16 cellular contexts compared by ENCODE assay signal in genomic region chr15:69094124-69095030, GRCh38.
DNase-seq lines count a peak whose midpoint lies in the region; ATAC-seq and TF ChIP-seq lines count a peak whose summit lies in the region.
"Had no signal": no experiment of that assay in that cellular context is flagged by ENCODE, and none has a peak within 500 bp of the region (broad histone marks: within the 10 kb centered on the region; RNA-seq: fewer than 3 reads in every experiment).

No MANE protein-coding gene starts in this region.

- DNase-seq in SK-N-SH, result peak; percentile 47
- peak; percentile 69 for DNase-seq in NCI-H69 (lab: John Stamatoyannopoulos, UW)
- peak; percentile 52 for DNase-seq in ecto neural progenitor cell (ENCODE audit: low spot score)
- no peak for DNase-seq in NCI-H2029 (lab: John Stamatoyannopoulos, UW)
- DNase-seq in stimulated activated CD4-positive, alpha-beta T cell treated with anti-CD3 and anti-CD28 coated beads, Interleukin-4, amount 100 ng/mL, for 1 hour, result no peak
- DNase-seq: GOT3, HFFc6, MG63, NCI-H1092, T-helper 1 cell had no signal

- H3K27me3 ChIP-seq in SK-N-SH (ENCODE audit: insufficient read depth) (no peaks in the 10 kb centered on the region), parathyroid adenoma (ENCODE audit: control insufficient read depth, insufficient read depth, low read length) (no peaks in the 10 kb centered on the region)
- H3K27me3 ChIP-seq: MG63 had no signal

- H3K36me3 ChIP-seq in SK-N-SH (replicated peaks in 1 of 2; ENCODE audit: control insufficient read depth in 1 of 2, insufficient read depth in 2 of 2, low read length in 1 of 2) (no peaks in the 10 kb centered on the region), parathyroid adenoma (ENCODE audit: control insufficient read depth, insufficient read depth, low read length) (no peaks in the 10 kb centered on the region)
- H3K36me3 ChIP-seq: MG63 had no signal

- POLR2A ChIA-PET in SK-N-SH (lab: Yijun Ruan, JAX), result no interaction called here

- H3K27ac ChIP-seq in SK-N-SH (ENCODE audit: low read depth in 2 of 2, low read length in 1 of 2), result peak overlapping the region in 1 of 2 experiments; percentile 2; a peak in 1 of 4 replicates
- H3K27ac ChIP-seq in parathyroid adenoma, result peak overlapping the region; percentile 66
- H3K27ac ChIP-seq: C4-2B, SK-N-MC had no signal

- H3K4me2 ChIP-seq in SK-N-SH, result no peak overlapping the region
- H3K4me2 ChIP-seq in parathyroid adenoma (ENCODE audit: low read length), result no peak overlapping the region

- TF ChIP-seq EP300 in SK-N-SH (IDR thresholded peaks at IDR 0.05; ENCODE audit: borderline replicate concordance in 1 of 2, low read depth in 1 of 2, low read length in 1 of 2), result peak in 1 of 2 experiments; percentile 38; a peak in 1 of 4 replicates

- no peak overlapping the region for H3K9ac ChIP-seq in SK-N-SH
- H3K9ac ChIP-seq in parathyroid adenoma, result no peak overlapping the region

- peaks cover 3% of the 10 kb centered on the region for H3F3A ChIP-seq in SK-N-SH (replicated peaks; ENCODE audit: insufficient read depth)

- no peak for TF ChIP-seq RAD21 in SK-N-SH (IDR thresholded peaks at IDR 0.05; ENCODE audit: low read length)

- 84% methylated on average over 10 of the region's 10 CpGs for WGBS in SK-N-SH (ENCODE audit: low lambda C conversion rate)

- H4K20me1 ChIP-seq in SK-N-SH (ENCODE audit: insufficient read depth), result no peaks in the 10 kb centered on the region

- H3K9me3 ChIP-seq in SK-N-SH, result no peaks in the 10 kb centered on the region
- no peaks in the 10 kb centered on the region for H3K9me3 ChIP-seq in parathyroid adenoma (ENCODE audit: control insufficient read depth, low read length)
- H3K9me3 ChIP-seq: MG63 had no signal

- CTCF ChIA-PET in SK-N-SH (lab: Yijun Ruan, JAX), result interaction anchor here (0.6 to 0.9 kb wide), 2 partner anchors 39 to 86 kb away, joined by 3 read pairs; no protein-coding TSS in a partner anchor

- no peak overlapping the region for H3K4me3 ChIP-seq in SK-N-SH (ENCODE audit: low read depth in 2 of 2, low read length in 1 of 2)
- H3K4me3 ChIP-seq in parathyroid adenoma (ENCODE audit: low read depth, low read length), result no peak overlapping the region
- H3K4me3 ChIP-seq: MG63, SK-N-MC had no signal

- no peaks in the 10 kb centered on the region for H3K79me2 ChIP-seq in SK-N-SH (ENCODE audit: insufficient read depth)
- H3K79me2 ChIP-seq in parathyroid adenoma, result no peaks in the 10 kb centered on the region

- no peaks in the 10 kb centered on the region for H3K9me2 ChIP-seq in SK-N-SH

- ATAC-seq in SK-N-SH treated with all-trans-retinoic acid at 6 μM for 48 hours (no peak), GM19395 (IDR thresholded peaks at IDR 0.05; ENCODE audit: unreplicated experiment) (no peak)
- ATAC-seq: Panc1 had no signal

- H3K4me1 ChIP-seq in SK-N-SH (ENCODE audit: control insufficient read depth in 1 of 2, insufficient read depth in 2 of 2, low read depth in 1 of 2, low read length in 1 of 2) (peaks cover 13 to 25% of the 10 kb centered on the region in 2 experiments; a peak in 3 of 4 replicates), parathyroid adenoma (peaks cover 11% of the 10 kb centered on the region)

- H2AFZ ChIP-seq in SK-N-SH (ENCODE audit: low read depth) (no peak overlapping the region), parathyroid adenoma (no peak overlapping the region)

- no peak for TF ChIP-seq CTCF in SK-N-SH (IDR thresholded peaks at IDR 0.05)
- TF ChIP-seq CTCF in parathyroid adenoma (IDR thresholded peaks at IDR 0.05), result no peak

TF ChIP-seq in SK-N-SH, 30 proteins besides CTCF, POLR2A, EP300 and RAD21:
- TF ChIP-seq MXI1 (IDR thresholded peaks at IDR 0.05; ENCODE audit: low read depth, low read length), result 0 out of 2 replicates have a peak, but pooled peaks have one; percentile 19
- TF ChIP-seq, protein P1, sequence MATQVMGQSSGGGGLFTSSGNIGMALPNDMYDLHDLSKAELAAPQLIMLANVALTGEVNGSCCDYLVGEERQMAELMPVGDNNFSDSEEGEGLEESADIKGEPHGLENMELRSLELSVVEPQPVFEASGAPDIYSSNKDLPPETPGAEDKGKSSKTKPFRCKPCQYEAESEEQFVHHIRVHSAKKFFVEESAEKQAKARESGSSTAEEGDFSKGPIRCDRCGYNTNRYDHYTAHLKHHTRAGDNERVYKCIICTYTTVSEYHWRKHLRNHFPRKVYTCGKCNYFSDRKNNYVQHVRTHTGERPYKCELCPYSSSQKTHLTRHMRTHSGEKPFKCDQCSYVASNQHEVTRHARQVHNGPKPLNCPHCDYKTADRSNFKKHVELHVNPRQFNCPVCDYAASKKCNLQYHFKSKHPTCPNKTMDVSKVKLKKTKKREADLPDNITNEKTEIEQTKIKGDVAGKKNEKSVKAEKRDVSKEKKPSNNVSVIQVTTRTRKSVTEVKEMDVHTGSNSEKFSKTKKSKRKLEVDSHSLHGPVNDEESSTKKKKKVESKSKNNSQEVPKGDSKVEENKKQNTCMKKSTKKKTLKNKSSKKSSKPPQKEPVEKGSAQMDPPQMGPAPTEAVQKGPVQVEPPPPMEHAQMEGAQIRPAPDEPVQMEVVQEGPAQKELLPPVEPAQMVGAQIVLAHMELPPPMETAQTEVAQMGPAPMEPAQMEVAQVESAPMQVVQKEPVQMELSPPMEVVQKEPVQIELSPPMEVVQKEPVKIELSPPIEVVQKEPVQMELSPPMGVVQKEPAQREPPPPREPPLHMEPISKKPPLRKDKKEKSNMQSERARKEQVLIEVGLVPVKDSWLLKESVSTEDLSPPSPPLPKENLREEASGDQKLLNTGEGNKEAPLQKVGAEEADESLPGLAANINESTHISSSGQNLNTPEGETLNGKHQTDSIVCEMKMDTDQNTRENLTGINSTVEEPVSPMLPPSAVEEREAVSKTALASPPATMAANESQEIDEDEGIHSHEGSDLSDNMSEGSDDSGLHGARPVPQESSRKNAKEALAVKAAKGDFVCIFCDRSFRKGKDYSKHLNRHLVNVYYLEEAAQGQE (IDR thresholded peaks at IDR 0.05; ENCODE audit: low read depth, low read length), result no peak
- no peak for TF ChIP-seq SMC3 (IDR thresholded peaks at IDR 0.05; ENCODE audit: low read depth, low read length)
- TF ChIP-seq FOXJ3 (CRISPR knock-in tag; IDR thresholded peaks at IDR 0.05), result 0 out of 2 replicates have a peak, but pooled peaks have one; percentile 27
- TF ChIP-seq MAX (IDR thresholded peaks at IDR 0.05; ENCODE audit: low read depth), result no peak
- TF ChIP-seq TAF1 (IDR thresholded peaks at IDR 0.05; ENCODE audit: borderline replicate concordance, low read depth, low read length), result no peak
- no peak for TF ChIP-seq NFIC (IDR thresholded peaks at IDR 0.05; ENCODE audit: borderline replicate concordance)
- no peak for TF ChIP-seq GATA2 (CRISPR knock-in tag; IDR thresholded peaks at IDR 0.05)
TF ChIP-seq in SK-N-SH: peak in this region for 2.

TF ChIP-seq in SK-N-SH treated with all-trans-retinoic acid at 6 μM for 48 hours, 23 proteins besides CTCF, POLR2A, EP300 and RAD21:
- TF ChIP-seq BACH2 (CRISPR knock-in tag; IDR thresholded peaks at IDR 0.05; ENCODE audit: borderline replicate concordance) (no peak), ZNF565 (CRISPR knock-in tag; conservative IDR thresholded peaks at IDR 0.05; ENCODE audit: low read depth) (no peak), CSDC2 (CRISPR knock-in tag; IDR thresholded peaks at IDR 0.05) (no peak), PATZ1 (CRISPR knock-in tag; IDR thresholded peaks at IDR 0.05; ENCODE audit: borderline replicate concordance) (no peak), ZNF70 (CRISPR knock-in tag; IDR thresholded peaks at IDR 0.05) (no peak), TOX (CRISPR knock-in tag; IDR thresholded peaks at IDR 0.05; ENCODE audit: borderline replicate concordance) (no peak), ISL1 (CRISPR knock-in tag; IDR thresholded peaks at IDR 0.05) (no peak), TCF4 (CRISPR knock-in tag; IDR thresholded peaks at IDR 0.05; ENCODE audit: borderline replicate concordance) (no peak), ARNTL (CRISPR knock-in tag; IDR thresholded peaks at IDR 0.05; ENCODE audit: borderline replicate concordance, low read depth) (no peak), ZNF8 (CRISPR knock-in tag; IDR thresholded peaks at IDR 0.05) (no peak), ZC3H10 (CRISPR knock-in tag; IDR thresholded peaks at IDR 0.05) (no peak)
- TF ChIP-seq, protein P2, sequence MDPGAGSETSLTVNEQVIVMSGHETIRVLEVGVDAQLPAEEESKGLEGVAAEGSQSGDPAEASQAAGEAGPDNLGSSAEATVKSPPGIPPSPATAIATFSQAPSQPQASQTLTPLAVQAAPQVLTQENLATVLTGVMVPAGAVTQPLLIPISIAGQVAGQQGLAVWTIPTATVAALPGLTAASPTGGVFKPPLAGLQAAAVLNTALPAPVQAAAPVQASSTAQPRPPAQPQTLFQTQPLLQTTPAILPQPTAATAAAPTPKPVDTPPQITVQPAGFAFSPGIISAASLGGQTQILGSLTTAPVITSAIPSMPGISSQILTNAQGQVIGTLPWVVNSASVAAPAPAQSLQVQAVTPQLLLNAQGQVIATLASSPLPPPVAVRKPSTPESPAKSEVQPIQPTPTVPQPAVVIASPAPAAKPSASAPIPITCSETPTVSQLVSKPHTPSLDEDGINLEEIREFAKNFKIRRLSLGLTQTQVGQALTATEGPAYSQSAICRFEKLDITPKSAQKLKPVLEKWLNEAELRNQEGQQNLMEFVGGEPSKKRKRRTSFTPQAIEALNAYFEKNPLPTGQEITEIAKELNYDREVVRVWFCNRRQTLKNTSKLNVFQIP (CRISPR knock-in tag; IDR thresholded peaks at IDR 0.05; ENCODE audit: borderline replicate concordance, low read depth), result no peak

Comparison
In these comparisons a context has a peak if more than half of its experiments do, and no peak if none do; other contexts are left out.
1. DNase-seq: peak in SK-N-SH (single experiment), NCI-H69 (single experiment) and ecto neural progenitor cell (single experiment); none in NCI-H2029 (single experiment) and stimulated activated CD4-positive, alpha-beta T cell treated with anti-CD3 and anti-CD28 coated beads, Interleukin-4, amount 100 ng/mL, for 1 hour (single experiment).